8 cellular contexts compared by ENCODE assay signal in the genomic region with DNA sequence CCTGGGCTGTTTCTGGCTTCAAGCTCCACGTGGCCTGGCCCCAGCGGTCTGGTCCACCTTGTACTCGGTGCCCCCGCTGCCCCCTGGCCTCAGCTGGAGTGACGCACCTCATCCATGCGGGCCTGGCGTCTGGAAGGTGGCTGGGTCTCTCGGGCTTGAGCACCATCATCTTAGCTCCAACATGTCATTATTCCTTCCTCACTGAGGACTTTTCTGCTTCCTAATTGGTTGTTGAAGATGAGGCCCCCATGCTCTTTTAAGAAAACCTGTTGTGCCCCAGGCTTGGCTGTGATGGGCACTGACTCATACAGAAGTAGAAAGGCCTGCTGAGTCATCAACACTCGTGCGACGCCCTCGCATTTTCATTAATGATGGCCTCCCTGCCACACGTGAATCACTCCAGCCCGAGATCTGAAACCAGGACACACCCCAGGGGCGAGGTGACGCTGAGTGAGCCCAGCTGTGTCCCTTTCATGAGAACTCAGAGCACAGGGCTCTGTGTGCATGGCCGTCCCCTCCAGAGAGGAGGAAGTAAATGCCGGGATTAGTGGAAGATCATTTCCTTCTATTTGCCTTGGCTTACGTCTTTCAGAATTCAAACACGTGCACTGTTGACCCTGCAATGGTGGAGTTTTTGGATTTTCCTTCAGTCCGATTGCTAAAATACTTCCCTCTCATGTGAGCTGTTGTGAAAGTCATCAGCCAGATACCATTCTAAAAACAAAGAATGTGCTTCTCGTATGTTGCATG. TPM values are rescaled to one million over a fixed set of nuclear protein-coding genes. Genes with fewer than 3 reads are reported as not detected.
DNase-seq lines count a peak whose midpoint lies in the region; ATAC-seq, FAIRE-seq and TF ChIP-seq lines count a peak whose summit lies in the region.

No MANE protein-coding gene starts in this region.

- no peak overlapping the region for H3K9ac ChIP-seq in K562 (ENCODE audit: insufficient read depth in 1 of 2, low read depth in 2 of 2, low read length in 2 of 2)

- H3K9me3 Mint-ChIP-seq in CD14-positive monocyte: peaks cover 0 to 6% (median 0%) of the 10 kb centered on the region in 7 donors

- H3K36me3 Mint-ChIP-seq in CD14-positive monocyte: peaks cover 0 to 9% of the 10 kb centered on the region in 2 donors

- H3K27ac ChIP-seq in K562 (ENCODE audit: extremely low read depth, low read depth, low read length) (no peak overlapping the region), lower lobe of right lung (peak overlapping the region; percentile 42)

- H2AFZ ChIP-seq in K562 (ENCODE audit: low read depth, low read length): no peak overlapping the region

- TF ChIP-seq POLR2A in K562 (conservative IDR thresholded peaks at IDR 0.05): no peak

- no peaks in the 10 kb centered on the region for H4K20me1 ChIP-seq in K562 (replicated peaks; ENCODE audit: control insufficient read depth, insufficient read depth, low read length)

- H3K4me1 Mint-ChIP-seq in CD14-positive monocyte: peaks cover 76% of the 10 kb centered on the region

- H3K9me3 ChIP-seq in K562 (replicated peaks; ENCODE audit: control insufficient read depth, insufficient read depth, low read depth, low read length) (no peaks in the 10 kb centered on the region), lower lobe of right lung (no peaks in the 10 kb centered on the region)

- intact Hi-C loops in CD14-positive monocyte (cut with micrococcal nuclease): loop anchor here in 1 of 2 donors (10.0 kb wide), 1 partner anchor 50 kb away; no protein-coding TSS in a partner anchor
- intact Hi-C loops in K562 (cut with micrococcal nuclease): no loop called here
- intact Hi-C loops in lower lobe of right lung (cut with DNase I): no loop called here

- ATAC-seq in GM19397 (IDR thresholded peaks at IDR 0.05; ENCODE audit: unreplicated experiment) (peak; percentile 95), HG03439 (IDR thresholded peaks at IDR 0.05; ENCODE audit: unreplicated experiment) (peak; percentile 94), K562 (peak; percentile 68), lower lobe of right lung (peak; percentile 91 to 95)

- POLR2A ChIA-PET in K562 (lab: Yijun Ruan, JAX): no interaction called here

- peak overlapping the region; percentile 83 to 98 (median 93) for H3K27ac Mint-ChIP-seq in CD14-positive monocyte

- peaks cover 0 to 5% of the 10 kb centered on the region in 2 experiments; a peak in 2 of 5 replicates for H3K4me1 ChIP-seq in K562 (replicated peaks in 1 of 2; ENCODE audit: control insufficient read depth in 2 of 2, insufficient read depth in 2 of 2, low read length in 2 of 2)
- peaks cover 13% of the 10 kb centered on the region for H3K4me1 ChIP-seq in lower lobe of right lung

- H3K27me3 ChIP-seq in K562 (ENCODE audit: control insufficient read depth in 2 of 2, insufficient read depth in 2 of 2, low read length in 2 of 2) (peaks cover 10 to 45% of the 10 kb centered on the region in 2 experiments; a peak in 4 of 5 replicates), lower lobe of right lung (ENCODE audit: low read depth) (peaks cover 29% of the 10 kb centered on the region)

- H3K4me3 ChIP-seq in K562: no peak overlapping the region
- peak overlapping the region; percentile 10 for H3K4me3 ChIP-seq in lower lobe of right lung

- WGBS in K562 (ENCODE audit: insufficient coverage, low coverage, missing lambda C conversion rate): 12% methylated on average over 17 of the region's 22 CpGs

- H3K9me1 ChIP-seq in K562 (ENCODE audit: control insufficient read depth, insufficient read depth, low read length): no peaks in the 10 kb centered on the region

- no peak for TF ChIP-seq CTCF in CD14-positive monocyte (IDR thresholded peaks at IDR 0.05)
- TF ChIP-seq CTCF in K562 (IDR thresholded peaks at IDR 0.05 in 2 of 3, conservative IDR thresholded peaks at IDR 0.05 in 1 of 3; ENCODE audit: insufficient read depth in 2 of 3, low read depth in 1 of 3, low read length in 3 of 3): no peak
- TF ChIP-seq CTCF in lower lobe of right lung (IDR thresholded peaks at IDR 0.05): no peak

- peaks cover 37 to 54% (median 47%) of the 10 kb centered on the region in 3 donors for H3K27me3 Mint-ChIP-seq in CD14-positive monocyte (ENCODE audit: low read depth in 3 of 3)

- no peak for FAIRE-seq in K562 (lab: Jason Lieb, UNC)

- CTCF ChIA-PET in K562 (lab: Yijun Ruan, JAX; ENCODE audit: low intra/inter-chr PET ratio): no interaction called here

- TF ChIP-seq RAD21 in K562 (CRISPR knock-in tag; conservative IDR thresholded peaks at IDR 0.05 in 1 of 2, IDR thresholded peaks at IDR 0.05 in 1 of 2): no peak

- peak overlapping the region; percentile 58 to 80 for H3K4me3 Mint-ChIP-seq in CD14-positive monocyte

- no peak for TF ChIP-seq EP300 in K562 (IDR thresholded peaks at IDR 0.05; ENCODE audit: low read length)

- H3K79me2 ChIP-seq in K562 (ENCODE audit: control insufficient read depth, insufficient read depth, low read length): no peaks in the 10 kb centered on the region

- in situ Hi-C loops in K562 (cut with MboI): no loop called here

- no peak overlapping the region for H3K4me2 ChIP-seq in K562 (ENCODE audit: insufficient read depth, low read length)

- H3K36me3 ChIP-seq in K562 (ENCODE audit: control insufficient read depth, insufficient read depth, low read length): no peaks in the 10 kb centered on the region
- H3K36me3 ChIP-seq in lower lobe of right lung: no peaks in the 10 kb centered on the region

- BruUV-seq in K562 (replicated peaks; lab: Mats Ljungman, UMichigan): no TSS peak

- DNase-seq in CD14-positive monocyte (ENCODE audit: low spot score) (peak; percentile 99), SW480 (ENCODE audit: low spot score) (peak; percentile 98), K562 (ENCODE audit: extremely low read depth in 1 of 4, low spot score in 3 of 4) (peak; percentile 20 to 45 (median 40)), lower lobe of right lung (peak; percentile 87), hippocampal formation (lab: John Stamatoyannopoulos, UW) (no peak)
- DNase-seq in stimulated activated CD8-positive, alpha-beta memory T cell treated with anti-CD3 and anti-CD28 coated beads, Interleukin-7, amount 100 ng/mL, for 24 hours (ENCODE audit: low read depth): peak; percentile 54

RNA-seq across cellular contexts. Expression of a gene that starts 14.0 kb away (rescaled TPM):
- polyA plus RNA-seq in CD14-positive monocyte: not detected
- 0.07 TPM in 1 of 2 replicates, not detected in the other for total RNA-seq in K562 (2011; cell fraction: chromatin; rRNA removed; ENCODE audit: low replicate concordance)
- total RNA-seq in K562 (2011; cell fraction: nucleolus; rRNA removed): 0.13 and 0.17 TPM in 2 replicates
- 0.15 and 0.31 TPM in 2 replicates for total RNA-seq in K562 (2011; cell fraction: nucleoplasm; rRNA removed)
- total RNA-seq in K562 (2014; rRNA removed): not detected in 2 replicates
- 0.04 TPM in 1 of 2 replicates, not detected in the other for total RNA-seq in K562 (2014; rRNA removed; fragmentation: Illumina TruSeq; extraction: Trizol)
- 0.04 TPM in 1 of 2 replicates, not detected in the other for total RNA-seq in K562 (2015; rRNA removed; fragmentation: Illumina TruSeq; extraction: Trizol)
- 0.02 and 0.04 TPM in 2 replicates for total RNA-seq in K562 (2021)
- polyA plus RNA-seq in K562 (2011; rRNA removed): 0.03 and 0.13 TPM in 2 replicates
- polyA plus RNA-seq in K562 (2011; cell fraction: cytosol; rRNA removed): 0.01 and 0.18 TPM in 2 replicates
- 0.07 TPM in 1 of 2 replicates, not detected in the other for polyA plus RNA-seq in K562 (2011; cell fraction: nucleus; rRNA removed)
- polyA plus RNA-seq in K562 (2012): 0.12 TPM in 1 of 2 replicates, not detected in the other
- polyA plus RNA-seq in K562 (2014; fragmentation: Illumina TruSeq; extraction: Trizol): 0.03 TPM in 2 replicates
- not detected for polyA plus RNA-seq in K562 (2014; fragmentation: Nextera tagmentation; extraction: Ambion mirVana)
- polyA plus RNA-seq in K562 (2014; rRNA removed): not detected in 2 replicates
- polyA minus RNA-seq in K562 (2011; rRNA and poly(A)+ RNA removed): 0.03 and 0.28 TPM in 2 replicates
- polyA minus RNA-seq in K562 (2011; cell fraction: cytosol; rRNA and poly(A)+ RNA removed): 0.38 TPM in 1 of 2 replicates, not detected in the other
- polyA minus RNA-seq in K562 (2011; cell fraction: nucleus; rRNA and poly(A)+ RNA removed): 0.13 TPM in 1 of 2 replicates, not detected in the other
- not detected for total RNA-seq in lower lobe of right lung

RNA-seq across cellular contexts. Expression of a gene that starts 17.9 kb away (rescaled TPM):
- polyA plus RNA-seq in CD14-positive monocyte (not detected), K562 (2011; rRNA removed) (not detected in 2 replicates), K562 (2014; fragmentation: Illumina TruSeq; extraction: Trizol) (not detected in 2 replicates), K562 (2014; fragmentation: Nextera tagmentation; extraction: Ambion mirVana) (not detected), K562 (2014; rRNA removed) (not detected in 2 replicates)
- not detected in 2 replicates for total RNA-seq in K562 (2011; cell fraction: chromatin; rRNA removed; ENCODE audit: low replicate concordance)
- not detected in 2 replicates for total RNA-seq in K562 (2011; cell fraction: nucleolus; rRNA removed)
- total RNA-seq in K562 (2011; cell fraction: nucleoplasm; rRNA removed): not detected in 2 replicates
- total RNA-seq in K562 (2014; rRNA removed) (not detected in 2 replicates), K562 (2014; rRNA removed; fragmentation: Illumina TruSeq; extraction: Trizol) (not detected in 2 replicates), K562 (2015; rRNA removed; fragmentation: Illumina TruSeq; extraction: Trizol) (not detected in 2 replicates), K562 (2021) (0.07 TPM in 1 of 2 replicates, not detected in the other), lower lobe of right lung (0.77 TPM)
- not detected in 2 replicates for polyA plus RNA-seq in K562 (2011; cell fraction: cytosol; rRNA removed)
- polyA plus RNA-seq in K562 (2011; cell fraction: nucleus; rRNA removed): not detected in 2 replicates
- not detected in 2 replicates for polyA plus RNA-seq in K562 (2012)
- polyA minus RNA-seq in K562 (2011; rRNA and poly(A)+ RNA removed): not detected in 2 replicates
- not detected in 2 replicates for polyA minus RNA-seq in K562 (2011; cell fraction: cytosol; rRNA and poly(A)+ RNA removed)
- polyA minus RNA-seq in K562 (2011; cell fraction: nucleus; rRNA and poly(A)+ RNA removed): not detected in 2 replicates

RNA-seq across cellular contexts. Expression of a gene that starts 57.3 kb away (rescaled TPM):
- not detected for polyA plus RNA-seq in CD14-positive monocyte
- not detected in 2 replicates for total RNA-seq in K562 (2011; cell fraction: chromatin; rRNA removed; ENCODE audit: low replicate concordance)
- total RNA-seq in K562 (2011; cell fraction: nucleolus; rRNA removed): not detected in 2 replicates
- not detected in 2 replicates for total RNA-seq in K562 (2011; cell fraction: nucleoplasm; rRNA removed)
- not detected in 2 replicates for total RNA-seq in K562 (2014; rRNA removed)
- not detected in 2 replicates for total RNA-seq in K562 (2014; rRNA removed; fragmentation: Illumina TruSeq; extraction: Trizol)
- total RNA-seq in K562 (2015; rRNA removed; fragmentation: Illumina TruSeq; extraction: Trizol): not detected in 2 replicates
- not detected in 2 replicates for total RNA-seq in K562 (2021)
- polyA plus RNA-seq in K562 (2011; rRNA removed): not detected in 2 replicates
- not detected in 2 replicates for polyA plus RNA-seq in K562 (2011; cell fraction: cytosol; rRNA removed)
- polyA plus RNA-seq in K562 (2011; cell fraction: nucleus; rRNA removed): not detected in 2 replicates
- polyA plus RNA-seq in K562 (2012): not detected in 2 replicates
- not detected in 2 replicates for polyA plus RNA-seq in K562 (2014; fragmentation: Illumina TruSeq; extraction: Trizol)
- not detected for polyA plus RNA-seq in K562 (2014; fragmentation: Nextera tagmentation; extraction: Ambion mirVana)
- not detected in 2 replicates for polyA plus RNA-seq in K562 (2014; rRNA removed)
- not detected in 2 replicates for polyA minus RNA-seq in K562 (2011; rRNA and poly(A)+ RNA removed)
- not detected in 2 replicates for polyA minus RNA-seq in K562 (2011; cell fraction: cytosol; rRNA and poly(A)+ RNA removed)
- polyA minus RNA-seq in K562 (2011; cell fraction: nucleus; rRNA and poly(A)+ RNA removed): not detected in 2 replicates
- total RNA-seq in lower lobe of right lung: not detected

Comparison
In these comparisons a context has a peak if more than half of its experiments do, and no peak if none do; other contexts are left out.
1. DNase-seq: peak in CD14-positive monocyte (single experiment), SW480 (single experiment), K562 (4 of 4), lower lobe of right lung (single experiment) and stimulated activated CD8-positive, alpha-beta memory T cell treated with anti-CD3 and anti-CD28 coated beads, Interleukin-7, amount 100 ng/mL, for 24 hours (single experiment); none in hippocampal formation (0 of 2).
2. Peak in every context shown above with its lines, with median percentiles within 50 percentile points of each other: ATAC-seq.